ENCODE assay signal across 16 cellular contexts in the genomic region with DNA sequence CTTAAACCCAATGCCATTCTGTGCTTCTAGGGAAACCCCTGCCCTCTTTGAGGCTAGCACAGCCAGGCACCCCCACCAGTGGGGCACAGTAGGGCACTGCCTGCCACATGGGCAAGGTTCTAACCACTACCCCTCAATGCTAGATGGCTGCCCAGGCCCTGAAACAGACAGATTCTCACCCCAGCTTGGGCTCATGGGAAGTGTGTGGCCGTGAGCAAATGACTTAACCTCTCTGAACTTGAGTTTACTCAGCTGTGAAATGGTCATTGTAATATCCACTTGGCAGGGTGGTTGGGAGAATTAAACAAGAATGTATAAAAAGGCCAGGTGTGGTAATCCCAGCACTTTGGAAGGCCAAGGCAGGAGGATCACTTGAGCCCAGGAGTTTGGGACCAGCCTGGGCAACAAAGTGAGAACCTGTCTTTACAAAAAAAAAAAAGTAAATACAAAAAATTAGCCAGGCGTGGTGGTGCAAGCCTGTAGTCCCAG. TPM values are rescaled to one million over a fixed set of nuclear protein-coding genes. Genes with fewer than 3 reads are reported as not detected.
DNase-seq lines count a peak whose midpoint lies in the region; ATAC-seq and TF ChIP-seq lines count a peak whose summit lies in the region.
"Had no signal": no experiment of that assay in that cellular context is flagged by ENCODE, and none has a peak within 500 bp of the region (broad histone marks: within the 10 kb centered on the region; RNA-seq: fewer than 3 reads in every experiment).

No MANE protein-coding gene starts in this region.

- no peak overlapping the region for H3K4me2 ChIP-seq in osteoblast (ENCODE audit: insufficient read depth, low read length)

- no peak overlapping the region for H3K4me3 Mint-ChIP-seq in endothelial cell (ENCODE audit: unreplicated experiment)
- H3K4me3 Mint-ChIP-seq: activated naive CD4-positive, alpha-beta T cell treated with anti-CD3 and anti-CD28 coated beads, Interleukin-2, amount 50 U/mL, for 24 hours; T-helper 1 cell treated with Interleukin-12 subunit alpha and Interleukin-12 subunit beta and Interleukin-4 antibody, amounts not matched to agents 30 μg/mL and 1 μg/mL, for 36 hours had no signal

- intact Hi-C loops in adrenal gland (cut with DNase I): loop anchor here in 1 of 2 donors (10.0 kb wide), 1 partner anchor 116 kb away; no protein-coding TSS in a partner anchor

- no peak for DNase-seq in BJ (ENCODE audit: low read depth)
- peak; percentile 31 for DNase-seq in LHCN-M2 (ENCODE audit: low read depth)
- no peak for DNase-seq in endothelial cell (ENCODE audit: low spot score)
- no peak for DNase-seq in osteoblast (ENCODE audit: insufficient read length, low spot score, missing footprints)
- no peak for DNase-seq in UCSD-AML1 (lab: John Stamatoyannopoulos, UW; ENCODE audit: unreplicated experiment)
- DNase-seq in NCI-H1105 (lab: John Stamatoyannopoulos, UW): no peak
- no peak for DNase-seq in adrenal gland
- DNase-seq: activated CD4-positive, alpha-beta T cell treated with anti-CD3 and anti-CD28 coated beads for 1 hour; NCI-H187 treated with DMSO at 0.1 percent for 48 hours; NCI-H510A treated with DMSO at 0.1 percent for 48 hours; transverse colon had no signal

- 0 out of 2 replicates have a peak, but pooled peaks have one; percentile 0 for TF ChIP-seq CTCF in BJ (IDR thresholded peaks at IDR 0.05; ENCODE audit: insufficient read depth, low read depth, low read length)
- no peak for TF ChIP-seq CTCF in endothelial cell (IDR thresholded peaks at IDR 0.05; ENCODE audit: unreplicated experiment)
- TF ChIP-seq CTCF in osteoblast (IDR thresholded peaks at IDR 0.05; ENCODE audit: extremely low read depth, low read depth, low read length): peak; percentile 3
- no peak for TF ChIP-seq CTCF in adrenal gland (IDR thresholded peaks at IDR 0.05)

- peaks cover 12% of the 10 kb centered on the region for H3K4me1 ChIP-seq in osteoblast (ENCODE audit: insufficient read depth, low read length)
- peaks cover 10 to 12% of the 10 kb centered on the region in 2 donors for H3K4me1 ChIP-seq in adrenal gland (replicated peaks in 1 of 2)

- 83 to 88% (median 87%) methylated on average over 2 of the region's 2 CpGs for WGBS in adrenal gland, 4 donors

- H3K9me3 ChIP-seq in osteoblast (ENCODE audit: low read depth, low read length): no peaks in the 10 kb centered on the region
- no peaks in the 10 kb centered on the region for H3K9me3 ChIP-seq in adrenal gland (replicated peaks in 1 of 3)
- H3K9me3 ChIP-seq: transverse colon had no signal

- peaks cover 9% of the 10 kb centered on the region for H3K4me1 Mint-ChIP-seq in endothelial cell (ENCODE audit: unreplicated experiment)

- peaks cover 11% of the 10 kb centered on the region for H3K79me2 ChIP-seq in osteoblast (ENCODE audit: insufficient read depth, low read length)

- H3K27me3 ChIP-seq in BJ (ENCODE audit: control insufficient read depth, insufficient read depth, low read length) (no peaks in the 10 kb centered on the region), osteoblast (ENCODE audit: insufficient read depth, low read length) (no peaks in the 10 kb centered on the region), adrenal gland (no peaks in the 10 kb centered on the region)
- H3K27me3 ChIP-seq: transverse colon had no signal

- H3K9me3 Mint-ChIP-seq in endothelial cell (ENCODE audit: unreplicated experiment): no peaks in the 10 kb centered on the region
- H3K9me3 Mint-ChIP-seq: activated naive CD4-positive, alpha-beta T cell treated with anti-CD3 and anti-CD28 coated beads, Interleukin-2, amount 50 U/mL, for 24 hours; T-helper 1 cell treated with Interleukin-12 subunit alpha and Interleukin-12 subunit beta and Interleukin-4 antibody, amounts not matched to agents 30 μg/mL and 1 μg/mL, for 36 hours had no signal

- H2AFZ ChIP-seq in osteoblast (ENCODE audit: low read length): no peak overlapping the region

- ATAC-seq in esophagus mucosa: no peak

- H3K4me3 ChIP-seq in BJ (ENCODE audit: low read depth, low read length): no peak overlapping the region
- H3K4me3 ChIP-seq in osteoblast (ENCODE audit: insufficient read depth, low read length): no peak overlapping the region
- H3K4me3 ChIP-seq in adrenal gland: no peak overlapping the region
- H3K4me3 ChIP-seq: transverse colon had no signal

- no peak for TF ChIP-seq POLR2A in adrenal gland (IDR thresholded peaks at IDR 0.05)

- peaks cover 42% of the 10 kb centered on the region for H3K36me3 ChIP-seq in BJ (ENCODE audit: control insufficient read depth, insufficient read depth, low read length)
- peaks cover 54% of the 10 kb centered on the region for H3K36me3 ChIP-seq in osteoblast (ENCODE audit: insufficient read depth, low read length)
- H3K36me3 ChIP-seq in adrenal gland (replicated peaks in 1 of 2): peaks cover 0 to 33% of the 10 kb centered on the region in 2 donors

- CTCF ChIA-PET in BJ (lab: Yijun Ruan, JAX): interaction anchor here (0.6 to 5.8 kb wide), 7 partner anchors 13 to 113 kb away, joined by 3 to 62 read pairs (median 4); a partner anchor contains a TSS

- peaks cover 8% of the 10 kb centered on the region for H3K27me3 Mint-ChIP-seq in endothelial cell (ENCODE audit: unreplicated experiment)
- H3K27me3 Mint-ChIP-seq: activated naive CD4-positive, alpha-beta T cell treated with anti-CD3 and anti-CD28 coated beads, Interleukin-2, amount 50 U/mL, for 24 hours had no signal

- H3K27ac ChIP-seq in osteoblast (ENCODE audit: low read depth, low read length) (no peak overlapping the region), adrenal gland (peak overlapping the region in 1 of 5 donors; percentile 14)

- peak overlapping the region; percentile 21 for H3K27ac Mint-ChIP-seq in endothelial cell (ENCODE audit: unreplicated experiment)
- H3K27ac Mint-ChIP-seq: activated naive CD4-positive, alpha-beta T cell treated with anti-CD3 and anti-CD28 coated beads, Interleukin-2, amount 50 U/mL, for 24 hours; T-helper 1 cell treated with Interleukin-12 subunit alpha and Interleukin-12 subunit beta and Interleukin-4 antibody, amounts not matched to agents 30 μg/mL and 1 μg/mL, for 36 hours had no signal

- peaks cover 25% of the 10 kb centered on the region for H3K36me3 Mint-ChIP-seq in endothelial cell (ENCODE audit: low read depth, unreplicated experiment)

- POLR2A ChIA-PET in BJ (lab: Charles Lee): interaction anchor here (0.7 kb wide), 1 partner anchor 1595 kb away, joined by 5 read pairs; no protein-coding TSS in a partner anchor

- H4K20me1 ChIP-seq in osteoblast (ENCODE audit: insufficient read depth, low read length): peaks cover 31% of the 10 kb centered on the region

RNA-seq across cellular contexts. Expression of a gene that starts 22.4 kb away (rescaled TPM):
- polyA plus RNA-seq in BJ (2011; rRNA removed): 0.38 and 0.42 TPM in 2 replicates
- 0.14 and 0.46 TPM in 2 replicates for polyA minus RNA-seq in BJ (2011; rRNA and poly(A)+ RNA removed)
- 0.29 TPM in 1 of 2 replicates, not detected in the other for total RNA-seq in LHCN-M2 (2014; rRNA removed)
- polyA plus RNA-seq in LHCN-M2 (2012): 0.97 TPM
- total RNA-seq in endothelial cell (ENCODE audit: unreplicated experiment): 0.54 TPM
- 0.29 and 0.72 TPM in 2 replicates for total RNA-seq in osteoblast
- total RNA-seq in esophagus mucosa: not detected
- 1 to 10 TPM in 2 of 8 donors, under 1 TPM in 4, not detected in 2; 0.57 to 1.2 (median 0.81) TPM for total RNA-seq in adrenal gland
- polyA plus RNA-seq in adrenal gland: under 1 TPM; 0.40 to 0.68 (median 0.47) TPM
- total RNA-seq: epithelial cell of proximal tubule, transverse colon had no signal

RNA-seq across cellular contexts. Expression of a gene that starts 22.5 kb away (rescaled TPM):
- polyA plus RNA-seq in BJ (2011; rRNA removed): 86.2 and 92.1 TPM in 2 replicates
- 17.6 and 18.1 TPM in 2 replicates for polyA minus RNA-seq in BJ (2011; rRNA and poly(A)+ RNA removed)
- 45.9 and 64.8 TPM in 2 replicates for total RNA-seq in LHCN-M2 (2014; rRNA removed)
- 182 TPM for polyA plus RNA-seq in LHCN-M2 (2012)
- total RNA-seq in endothelial cell (ENCODE audit: unreplicated experiment): 58.9 TPM
- 14.8 and 18.6 TPM in 2 replicates for total RNA-seq in osteoblast
- total RNA-seq in esophagus mucosa: 67.8 TPM
- 100 to 1,000 TPM in 1 of 8 donors, 10 to 100 TPM in 7; 39.7 to 111 (median 83.5) TPM for total RNA-seq in adrenal gland
- 100 to 1,000 TPM in 2 of 3 donors, 10 to 100 TPM in 1; 74.2 to 205 (median 123) TPM for polyA plus RNA-seq in adrenal gland

RNA-seq across cellular contexts. Expression of a gene that starts 24.9 kb away (rescaled TPM):
- polyA plus RNA-seq in BJ (2011; rRNA removed): 16.6 and 26.5 TPM in 2 replicates
- polyA minus RNA-seq in BJ (2011; rRNA and poly(A)+ RNA removed): 23.3 and 29.9 TPM in 2 replicates
- total RNA-seq in LHCN-M2 (2014; rRNA removed): 52.0 and 54.6 TPM in 2 replicates
- polyA plus RNA-seq in LHCN-M2 (2012): 44.3 TPM
- 124 TPM for total RNA-seq in endothelial cell (ENCODE audit: unreplicated experiment)
- total RNA-seq in osteoblast: 29.5 and 36.9 TPM in 2 replicates
- total RNA-seq in esophagus mucosa: 105 TPM
- 10 to 100 TPM; 14.5 to 25.2 (median 17.7) TPM for total RNA-seq in adrenal gland
- 10 to 100 TPM in 1 of 3 donors, 1 to 10 TPM in 2; 5.7 to 14.0 (median 6.6) TPM for polyA plus RNA-seq in adrenal gland

RNA-seq across cellular contexts. Expression of a gene that starts 53.4 kb away (rescaled TPM):
- not detected in 2 replicates for polyA plus RNA-seq in BJ (2011; rRNA removed)
- polyA minus RNA-seq in BJ (2011; rRNA and poly(A)+ RNA removed): not detected in 2 replicates
- total RNA-seq in LHCN-M2 (2014; rRNA removed): not detected in 2 replicates
- 0.04 TPM for polyA plus RNA-seq in LHCN-M2 (2012)
- 0.08 TPM for total RNA-seq in endothelial cell (ENCODE audit: unreplicated experiment)
- not detected in 2 replicates for total RNA-seq in osteoblast
- total RNA-seq in esophagus mucosa: 0.44 TPM
- 1 to 10 TPM in 3 of 8 donors, under 1 TPM in 4, not detected in 1; 0.16 to 4.0 (median 0.42) TPM for total RNA-seq in adrenal gland
- 1 to 10 TPM in 2 of 3 donors, under 1 TPM in 1; 0.73 to 5.4 (median 3.8) TPM for polyA plus RNA-seq in adrenal gland
- total RNA-seq: epithelial cell of proximal tubule, pulmonary artery endothelial cell had no signal

Comparison
In these comparisons a context has a peak if more than half of its experiments do, and no peak if none do; other contexts are left out.
1. CTCF ChIP-seq: peak in BJ (single experiment) and osteoblast (single experiment); none in endothelial cell (single experiment) and adrenal gland (0 of 6).